Comparison of ENCODE assay signal across 1 cellular context in genomic region chr3:64030741-64031140, GRCh38.
TF ChIP-seq lines count a peak whose summit lies in the region.

No MANE protein-coding gene starts in this region.

TF ChIP-seq in HEK293, 187 proteins besides CTCF, POLR2A, EP300 and RAD21 (continued from another document):
- TF ChIP-seq, protein P1, sequence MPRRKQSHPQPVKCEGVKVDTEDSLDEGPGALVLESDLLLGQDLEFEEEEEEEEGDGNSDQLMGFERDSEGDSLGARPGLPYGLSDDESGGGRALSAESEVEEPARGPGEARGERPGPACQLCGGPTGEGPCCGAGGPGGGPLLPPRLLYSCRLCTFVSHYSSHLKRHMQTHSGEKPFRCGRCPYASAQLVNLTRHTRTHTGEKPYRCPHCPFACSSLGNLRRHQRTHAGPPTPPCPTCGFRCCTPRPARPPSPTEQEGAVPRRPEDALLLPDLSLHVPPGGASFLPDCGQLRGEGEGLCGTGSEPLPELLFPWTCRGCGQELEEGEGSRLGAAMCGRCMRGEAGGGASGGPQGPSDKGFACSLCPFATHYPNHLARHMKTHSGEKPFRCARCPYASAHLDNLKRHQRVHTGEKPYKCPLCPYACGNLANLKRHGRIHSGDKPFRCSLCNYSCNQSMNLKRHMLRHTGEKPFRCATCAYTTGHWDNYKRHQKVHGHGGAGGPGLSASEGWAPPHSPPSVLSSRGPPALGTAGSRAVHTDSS (tag by site-specific recombination; IDR thresholded peaks at IDR 0.05), result 0 out of 2 replicates have a peak, but pooled peaks have one; percentile 20
- peak; percentile 23; the same call in 1 of the 2 replicates for TF ChIP-seq ZNF629 (tag by site-specific recombination; IDR thresholded peaks at IDR 0.05)
- no peak for TF ChIP-seq RBAK (tag by site-specific recombination; IDR thresholded peaks at IDR 0.05)
- TF ChIP-seq ZNF24 (tag by site-specific recombination; IDR thresholded peaks at IDR 0.05), result peak; percentile 31; the same call in 1 of the 2 replicates
- TF ChIP-seq ZIC2 (tag by site-specific recombination; IDR thresholded peaks at IDR 0.05), result peak; percentile 50
- TF ChIP-seq ZNF514 (tag by site-specific recombination; IDR thresholded peaks at IDR 0.05), result no peak
- no peak for TF ChIP-seq REST (tag by site-specific recombination; IDR thresholded peaks at IDR 0.05)
- peak; percentile 18; the same call in 1 of the 2 replicates for TF ChIP-seq ZNF391 (tag by site-specific recombination; IDR thresholded peaks at IDR 0.05; ENCODE audit: borderline replicate concordance, low read depth)
- TF ChIP-seq ZNF366 (tag by site-specific recombination; conservative IDR thresholded peaks at IDR 0.05), result 0 out of 2 replicates have a peak, but pooled peaks have one; percentile 14
- TF ChIP-seq GLI2 (tag by site-specific recombination; IDR thresholded peaks at IDR 0.05; ENCODE audit: borderline replicate concordance, low read depth), result no peak
- TF ChIP-seq ZNF239 (tag by site-specific recombination; IDR thresholded peaks at IDR 0.05), result no peak
- TF ChIP-seq ZFHX2 (tag by site-specific recombination; conservative IDR thresholded peaks at IDR 0.05), result peak; percentile 36; the same call in 1 of the 2 replicates
- TF ChIP-seq, protein P2, sequence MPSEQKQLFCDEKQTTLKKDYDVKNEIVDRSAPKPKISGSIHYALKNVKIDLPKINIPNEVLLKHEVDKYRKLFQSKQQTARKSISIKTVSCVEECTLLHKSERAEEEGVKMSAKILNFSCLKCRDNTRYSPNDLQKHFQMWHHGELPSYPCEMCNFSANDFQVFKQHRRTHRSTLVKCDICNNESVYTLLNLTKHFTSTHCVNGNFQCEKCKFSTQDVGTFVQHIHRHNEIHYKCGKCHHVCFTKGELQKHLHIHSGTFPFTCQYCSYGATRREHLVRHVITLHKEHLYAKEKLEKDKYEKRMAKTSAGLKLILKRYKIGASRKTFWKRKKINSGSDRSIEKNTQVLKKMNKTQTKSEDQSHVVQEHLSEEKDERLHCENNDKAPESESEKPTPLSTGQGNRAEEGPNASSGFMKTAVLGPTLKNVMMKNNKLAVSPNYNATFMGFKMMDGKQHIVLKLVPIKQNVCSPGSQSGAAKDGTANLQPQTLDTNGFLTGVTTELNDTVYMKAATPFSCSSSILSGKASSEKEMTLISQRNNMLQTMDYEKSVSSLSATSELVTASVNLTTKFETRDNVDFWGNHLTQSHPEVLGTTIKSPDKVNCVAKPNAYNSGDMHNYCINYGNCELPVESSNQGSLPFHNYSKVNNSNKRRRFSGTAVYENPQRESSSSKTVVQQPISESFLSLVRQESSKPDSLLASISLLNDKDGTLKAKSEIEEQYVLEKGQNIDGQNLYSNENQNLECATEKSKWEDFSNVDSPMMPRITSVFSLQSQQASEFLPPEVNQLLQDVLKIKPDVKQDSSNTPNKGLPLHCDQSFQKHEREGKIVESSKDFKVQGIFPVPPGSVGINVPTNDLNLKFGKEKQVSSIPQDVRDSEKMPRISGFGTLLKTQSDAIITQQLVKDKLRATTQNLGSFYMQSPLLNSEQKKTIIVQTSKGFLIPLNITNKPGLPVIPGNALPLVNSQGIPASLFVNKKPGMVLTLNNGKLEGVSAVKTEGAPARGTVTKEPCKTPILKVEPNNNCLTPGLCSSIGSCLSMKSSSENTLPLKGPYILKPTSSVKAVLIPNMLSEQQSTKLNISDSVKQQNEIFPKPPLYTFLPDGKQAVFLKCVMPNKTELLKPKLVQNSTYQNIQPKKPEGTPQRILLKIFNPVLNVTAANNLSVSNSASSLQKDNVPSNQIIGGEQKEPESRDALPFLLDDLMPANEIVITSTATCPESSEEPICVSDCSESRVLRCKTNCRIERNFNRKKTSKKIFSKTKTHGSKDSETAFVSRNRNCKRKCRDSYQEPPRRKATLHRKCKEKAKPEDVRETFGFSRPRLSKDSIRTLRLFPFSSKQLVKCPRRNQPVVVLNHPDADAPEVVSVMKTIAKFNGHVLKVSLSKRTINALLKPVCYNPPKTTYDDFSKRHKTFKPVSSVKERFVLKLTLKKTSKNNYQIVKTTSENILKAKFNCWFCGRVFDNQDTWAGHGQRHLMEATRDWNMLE (tag by site-specific recombination; conservative IDR thresholded peaks at IDR 0.05; ENCODE audit: low read depth), result peak; percentile 69
- TF ChIP-seq ZNF654 (tag by site-specific recombination; IDR thresholded peaks at IDR 0.05; ENCODE audit: low read depth), result peak; percentile 87
- TF ChIP-seq KLF9 (tag by site-specific recombination; IDR thresholded peaks at IDR 0.05; ENCODE audit: low read depth), result peak; percentile 75
- peak; percentile 55; the same call in 1 of the 2 replicates for TF ChIP-seq ZNF692 (tag by site-specific recombination; IDR thresholded peaks at IDR 0.05)
- TF ChIP-seq ZFP3 (tag by site-specific recombination; IDR thresholded peaks at IDR 0.05; ENCODE audit: low read depth), result no peak
- TF ChIP-seq ZBTB11 (tag by site-specific recombination; conservative IDR thresholded peaks at IDR 0.05; ENCODE audit: low read depth), result peak; percentile 61
- peak; percentile 74; the same call in 1 of the 2 replicates for TF ChIP-seq ZNF660 (tag by site-specific recombination; IDR thresholded peaks at IDR 0.05)
- TF ChIP-seq ZBTB8A (tag by site-specific recombination; IDR thresholded peaks at IDR 0.05), result no peak
